19 cellular contexts compared by ENCODE assay signal in the genomic region with DNA sequence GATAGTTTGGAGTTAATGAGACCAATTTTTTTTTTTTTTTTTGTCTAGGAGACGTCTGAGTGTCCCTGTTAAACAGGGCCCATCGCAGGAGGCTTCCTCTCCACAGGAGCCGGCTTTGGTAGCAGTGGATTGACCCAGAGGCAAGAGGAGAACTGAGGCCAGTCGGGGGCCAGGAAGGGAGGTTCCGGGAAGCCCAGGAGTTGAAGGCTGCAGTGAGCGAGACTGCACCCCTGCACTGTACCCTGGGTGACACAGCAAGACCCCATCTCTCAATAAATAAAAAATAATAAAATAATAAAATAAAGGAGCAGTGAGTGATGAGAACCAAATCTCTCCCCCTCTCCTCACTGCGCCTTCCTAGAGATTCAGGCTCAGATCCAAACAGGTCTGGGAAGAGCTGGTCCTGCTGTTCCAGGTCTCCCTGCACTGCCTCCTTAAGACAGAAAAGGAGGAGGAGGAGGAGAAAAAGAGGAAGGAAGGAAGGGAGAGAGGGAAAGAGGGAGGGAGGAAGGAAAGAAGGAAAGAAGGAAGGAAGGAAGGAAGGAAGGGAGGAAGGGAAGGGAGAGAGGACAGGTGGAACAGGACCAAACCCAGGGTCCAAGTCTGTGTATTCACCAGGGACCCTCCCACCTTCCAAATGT. TPM values are rescaled to one million over a fixed set of nuclear protein-coding genes. Genes with fewer than 3 reads are reported as not detected.
"Had no signal": no experiment of that assay in that cellular context is flagged by ENCODE, and none has a peak within 500 bp of the region (broad histone marks: within the 10 kb centered on the region; RNA-seq: fewer than 3 reads in every experiment).

No MANE protein-coding gene starts in this region.

- H3K27ac Mint-ChIP-seq: activated naive CD8-positive, alpha-beta T cell treated with anti-CD3 and anti-CD28 coated beads, Interleukin-2, amount 10 ng/mL, durations not matched to agents 7 days and 5 days; activated T-cell treated with anti-CD3 and anti-CD28 coated beads, Interleukin-2, amount 50 U/mL, for 24 hours; memory B cell; nephron progenitor cell; stimulated activated naive CD8-positive, alpha-beta T cell treated with anti-CD3 and anti-CD28 coated beads, Interleukin-15, amount 100 ng/mL, for 72 hours; T-helper 1 cell treated with Interleukin-12 subunit alpha and Interleukin-12 subunit beta and Interleukin-4 antibody, amounts not matched to agents 30 μg/mL and 1 μg/mL, for 36 hours had no signal

- H3K27ac ChIP-seq: heart left ventricle, left ventricle myocardium inferior, ovary, testis had no signal

- ATAC-seq: heart left ventricle; stimulated activated naive CD8-positive, alpha-beta T cell treated with anti-CD3 and anti-CD28 coated beads, Interleukin-15, amount 100 ng/mL, for 72 hours had no signal

- H3K9me3 ChIP-seq: heart left ventricle, left ventricle myocardium inferior, ovary, testis had no signal

- H3K4me3 Mint-ChIP-seq: activated CD4-positive, alpha-beta T cell treated with anti-CD3 and anti-CD28 coated beads, Interleukin-2, amount 10 ng/mL, durations not matched to agents 7 days and 5 days; activated naive CD8-positive, alpha-beta T cell treated with anti-CD3 and anti-CD28 coated beads, Interleukin-2, amount 10 ng/mL, durations not matched to agents 7 days and 5 days; activated T-cell treated with anti-CD3 and anti-CD28 coated beads, Interleukin-2, amount 50 U/mL, for 24 hours; memory B cell; nephron progenitor cell; stimulated activated naive CD8-positive, alpha-beta T cell treated with anti-CD3 and anti-CD28 coated beads, Interleukin-15, amount 100 ng/mL, for 72 hours; T-helper 1 cell treated with Interleukin-12 subunit alpha and Interleukin-12 subunit beta and Interleukin-4 antibody, amounts not matched to agents 30 μg/mL and 1 μg/mL, for 36 hours had no signal

- DNase-seq: activated CD4-positive, alpha-beta T cell treated with anti-CD3 and anti-CD28 coated beads, Interleukin-2, amount 10 ng/mL, durations not matched to agents 7 days and 5 days; activated CD4-positive, CD25-positive, alpha-beta regulatory T cell; activated gamma-delta T cell; activated naive CD8-positive, alpha-beta T cell treated with anti-CD3 and anti-CD28 coated beads, Interleukin-2, amount 10 ng/mL, durations not matched to agents 7 days and 5 days; activated T-cell treated with anti-CD3 and anti-CD28 coated beads, Interleukin-2, amount 50 U/mL, for 24 hours; aorta; heart left ventricle; left ventricle myocardium inferior; nephron progenitor cell; ovary; stimulated activated CD4-positive, alpha-beta T cell treated with anti-CD3 and anti-CD28 coated beads, Interleukin-4, amount 100 ng/mL, for 4 hours; stimulated activated naive CD8-positive, alpha-beta T cell treated with anti-CD3 and anti-CD28 coated beads, Interleukin-15, amount 100 ng/mL, for 72 hours; testis had no signal

- H3K9me3 Mint-ChIP-seq: activated CD4-positive, alpha-beta T cell treated with anti-CD3 and anti-CD28 coated beads, Interleukin-2, amount 10 ng/mL, durations not matched to agents 7 days and 5 days; activated naive CD8-positive, alpha-beta T cell treated with anti-CD3 and anti-CD28 coated beads, Interleukin-2, amount 10 ng/mL, durations not matched to agents 7 days and 5 days; activated T-cell treated with anti-CD3 and anti-CD28 coated beads, Interleukin-2, amount 50 U/mL, for 24 hours; stimulated activated naive CD8-positive, alpha-beta T cell treated with anti-CD3 and anti-CD28 coated beads, Interleukin-15, amount 100 ng/mL, for 72 hours; T-helper 1 cell treated with Interleukin-12 subunit alpha and Interleukin-12 subunit beta and Interleukin-4 antibody, amounts not matched to agents 30 μg/mL and 1 μg/mL, for 36 hours had no signal

- H3K27me3 ChIP-seq: testis had no signal

- H3K36me3 Mint-ChIP-seq: activated naive CD8-positive, alpha-beta T cell treated with anti-CD3 and anti-CD28 coated beads, Interleukin-2, amount 10 ng/mL, durations not matched to agents 7 days and 5 days; memory B cell had no signal

- H3K4me3 ChIP-seq: heart left ventricle, left ventricle myocardium inferior, ovary, testis had no signal

- H3K36me3 ChIP-seq: heart left ventricle, left ventricle myocardium inferior, ovary had no signal

RNA-seq across cellular contexts. Expression of a gene that starts 3.5 kb away (rescaled TPM):
- total RNA-seq: activated CD4-positive, alpha-beta T cell treated with anti-CD3 and anti-CD28 coated beads, Interleukin-2, amount 10 ng/mL, durations not matched to agents 7 days and 5 days; activated naive CD8-positive, alpha-beta T cell treated with anti-CD3 and anti-CD28 coated beads, Interleukin-2, amount 10 ng/mL, durations not matched to agents 7 days and 5 days; aorta; bronchial epithelial cell; fibroblast of lung; frontal cortex; heart left ventricle; left ventricle myocardium inferior; ovary; urinary bladder had no signal
- polyA plus RNA-seq: fibroblast of lung, heart left ventricle, ovary, urinary bladder had no signal
